7 cellular contexts compared by ENCODE assay signal in the genomic region with DNA sequence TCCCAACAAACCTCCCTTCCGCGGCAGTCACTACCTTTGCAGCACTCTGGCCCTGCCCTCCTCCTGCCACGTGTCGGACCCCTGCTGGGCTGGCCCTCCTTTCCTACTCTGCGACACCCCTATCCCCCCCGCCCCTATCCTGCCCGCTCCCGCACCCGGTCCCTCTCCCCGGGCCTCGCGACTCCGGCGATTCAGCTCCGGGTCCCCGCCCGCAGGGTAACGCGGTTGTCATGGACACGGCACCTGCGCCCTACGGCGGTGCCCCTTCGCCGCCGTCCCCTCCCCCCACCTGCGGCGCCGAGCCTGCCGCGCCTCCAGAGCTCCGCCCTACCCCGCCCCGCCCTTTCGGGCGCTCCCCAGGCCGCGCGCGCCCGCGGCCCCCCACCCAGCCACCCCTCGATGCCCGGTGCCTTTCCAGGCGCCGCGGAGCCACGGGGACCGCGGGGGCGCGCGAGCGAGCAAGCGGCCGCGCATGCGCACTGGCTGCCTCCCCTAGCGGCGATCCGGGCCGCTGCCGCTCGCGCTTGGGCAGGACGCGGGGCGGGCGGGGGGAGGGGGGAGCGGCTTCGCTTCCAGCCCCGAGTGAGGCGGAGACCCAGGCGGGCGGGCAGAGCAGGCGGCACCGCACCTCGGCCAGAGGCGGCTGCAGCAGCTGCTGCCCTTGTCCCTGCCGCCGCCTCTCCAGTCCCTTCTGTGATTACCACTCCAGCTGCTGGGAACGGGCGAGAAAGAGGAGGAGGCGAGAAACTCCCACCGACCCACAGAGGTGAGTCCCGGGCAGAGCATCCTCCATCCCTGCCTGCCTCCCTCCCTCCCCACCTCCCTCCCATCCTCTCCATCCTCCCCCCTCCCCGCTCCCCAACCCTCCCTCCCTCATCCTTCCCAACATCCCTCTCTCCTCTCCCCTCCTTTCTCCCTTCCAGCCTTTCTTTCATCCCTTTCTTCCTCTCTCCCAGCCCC. TPM values are rescaled to one million over a fixed set of nuclear protein-coding genes. Genes with fewer than 3 reads are reported as not detected.
DNase-seq lines count a peak whose midpoint lies in the region; ATAC-seq and TF ChIP-seq lines count a peak whose summit lies in the region.

A gene (plus strand): TSS at position 610 of the 960 bp plus-strand sequence.

- TF ChIP-seq CTCF in GM12875 (IDR thresholded peaks at IDR 0.05; ENCODE audit: borderline replicate concordance, insufficient read depth, low read depth, low read length) = peak; percentile 47

- ATAC-seq in HG03064 (IDR thresholded peaks at IDR 0.05; ENCODE audit: low read depth, unreplicated experiment) (peak; percentile 66), left lobe of liver (peak; percentile 92), HG03439 (IDR thresholded peaks at IDR 0.05; ENCODE audit: unreplicated experiment) (no peak)

- no peak within 1 kb of the TSS for H3K4me3 ChIP-seq in GM12875 (ENCODE audit: low read depth, low read length)

- DNase-seq in NCI-H748 (lab: John Stamatoyannopoulos, UW; ENCODE audit: unreplicated experiment) = peak; percentile 93
- peak; percentile 43 to 59 for DNase-seq in cerebellar nuclear complex (lab: John Stamatoyannopoulos, UW)
- DNase-seq in left lobe of liver (ENCODE audit: low spot score) = peak; percentile 53
- DNase-seq in stromal cell of bone marrow (ENCODE audit: low read depth) = peak; percentile 2

RNA-seq across cellular contexts. Expression of the gene that starts here (rescaled TPM):
- total RNA-seq in left lobe of liver = not detected

Comparison
In these comparisons a context has a peak if more than half of its experiments do, and no peak if none do; other contexts are left out.
1. Peak in DNase-seq and ATAC-seq in left lobe of liver; RNA of the gene not detected or under 1 TPM.
2. DNase-seq: peak in every context shown above with its lines; median percentile 93 in NCI-H748; 53 in left lobe of liver; 51 in cerebellar nuclear complex; 2 in stromal cell of bone marrow.